ENCODE assay signal across 29 cellular contexts in the genomic region with DNA sequence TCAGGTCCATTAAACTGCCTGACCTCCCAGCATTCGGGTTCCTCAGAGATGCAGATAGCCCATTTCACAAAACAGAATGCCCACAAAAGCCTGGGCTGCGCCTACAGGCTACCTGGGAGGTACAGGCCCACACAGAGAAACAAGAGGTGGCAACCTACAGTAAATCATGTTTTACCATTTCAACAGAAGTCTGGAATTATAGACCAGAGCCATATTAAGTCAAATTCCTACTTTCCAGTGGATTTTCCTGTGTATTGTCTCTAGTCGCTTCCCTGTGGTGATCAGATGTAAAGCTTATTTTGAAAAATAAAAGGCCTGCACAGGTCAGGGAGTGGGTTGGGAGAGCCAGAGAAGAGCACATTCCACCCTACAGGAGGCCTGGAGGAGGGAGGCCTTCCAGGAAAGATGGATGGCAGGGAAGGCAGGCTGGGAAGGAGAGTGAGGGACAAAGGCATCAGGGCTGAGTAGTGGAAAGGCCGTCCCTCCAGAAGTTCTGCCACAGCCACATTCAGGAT. TPM values are rescaled to one million over a fixed set of nuclear protein-coding genes. Genes with fewer than 3 reads are reported as not detected.
DNase-seq lines count a peak whose midpoint lies in the region; ATAC-seq, FAIRE-seq and TF ChIP-seq lines count a peak whose summit lies in the region.
"Had no signal": no experiment of that assay in that cellular context is flagged by ENCODE, and none has a peak within 500 bp of the region (broad histone marks: within the 10 kb centered on the region; RNA-seq: fewer than 3 reads in every experiment).

No MANE protein-coding gene starts in this region.

- no peaks in the 10 kb centered on the region for H3K9me3 ChIP-seq in mesodermal cell (ENCODE audit: control insufficient read depth, low read length)
- no peaks in the 10 kb centered on the region for H3K9me3 ChIP-seq in mucosa of descending colon
- H3K9me3 ChIP-seq in pancreas, result no peaks in the 10 kb centered on the region
- H3K9me3 ChIP-seq: BLaER1, breast epithelium, MG63, ovary, right atrium auricular region, SK-N-SH, upper lobe of left lung had no signal

- H3K27me3 ChIP-seq in GM23338 (ENCODE audit: insufficient read depth), result no peaks in the 10 kb centered on the region
- no peaks in the 10 kb centered on the region for H3K27me3 ChIP-seq in pancreas
- H3K27me3 ChIP-seq: BLaER1, breast epithelium, MG63, ovary, right atrium auricular region, upper lobe of left lung had no signal

- H3K27ac Mint-ChIP-seq in GM23338 (peak overlapping the region; percentile 97), endothelial cell (ENCODE audit: unreplicated experiment) (peak overlapping the region; percentile 61)
- H3K27ac Mint-ChIP-seq: activated B cell treated with CpG ODN at 0.5 μM for 24 hours, IgD-negative memory B cell had no signal

- peak; percentile 90 for ATAC-seq in GM23338
- ATAC-seq in mucosa of descending colon, result no peak
- no peak for ATAC-seq in pancreas
- ATAC-seq: GM12878; stimulated activated naive CD8-positive, alpha-beta T cell treated with anti-CD3 and anti-CD28 coated beads, Interleukin-15, amount 100 ng/mL, for 72 hours had no signal

- H3K27me3 Mint-ChIP-seq in GM23338 (ENCODE audit: insufficient read depth, low read depth, poor library complexity), result peaks cover 24% of the 10 kb centered on the region
- H3K27me3 Mint-ChIP-seq in endothelial cell (ENCODE audit: unreplicated experiment), result peaks cover 3% of the 10 kb centered on the region
- H3K27me3 Mint-ChIP-seq: activated B cell treated with CpG ODN at 0.5 μM for 24 hours; IgD-negative memory B cell; stimulated activated naive CD8-positive, alpha-beta T cell treated with anti-CD3 and anti-CD28 coated beads, Interleukin-15, amount 100 ng/mL, for 72 hours had no signal

- H3K4me1 Mint-ChIP-seq in GM23338, result peaks cover 49% of the 10 kb centered on the region
- peaks cover 9% of the 10 kb centered on the region for H3K4me1 Mint-ChIP-seq in endothelial cell (ENCODE audit: unreplicated experiment)

- H3K4me2 ChIP-seq in GM23338, result peak overlapping the region; percentile 13; the same call in 1 of the 2 replicates
- H3K4me2 ChIP-seq: BLaER1, SK-N-SH had no signal

- H3F3A ChIP-seq in GM23338 (replicated peaks; ENCODE audit: low read depth), result peaks cover 20% of the 10 kb centered on the region; the same call in 1 of the 2 replicates

- intact Hi-C loops in mucosa of descending colon (cut with DNase I, micrococcal nuclease), result no loop called here
- intact Hi-C loops in pancreas (cut with DNase I), result no loop called here

- TF ChIP-seq CTCF in GM23338 (conservative IDR thresholded peaks at IDR 0.05; ENCODE audit: low read depth in 2 of 2) (peak in 1 of 2 experiments; percentile 19; a peak in 2 of 4 replicates), endothelial cell (IDR thresholded peaks at IDR 0.05; ENCODE audit: unreplicated experiment) (no peak), mucosa of descending colon (IDR thresholded peaks at IDR 0.05) (no peak), pancreas (IDR thresholded peaks at IDR 0.05) (no peak)

- no peaks in the 10 kb centered on the region; the same call in 2 of the 3 replicates for H3K9me3 Mint-ChIP-seq in GM23338
- no peaks in the 10 kb centered on the region for H3K9me3 Mint-ChIP-seq in endothelial cell (ENCODE audit: unreplicated experiment)
- H3K9me3 Mint-ChIP-seq: activated B cell treated with CpG ODN at 0.5 μM for 24 hours; IgD-negative memory B cell; stimulated activated naive CD8-positive, alpha-beta T cell treated with anti-CD3 and anti-CD28 coated beads, Interleukin-15, amount 100 ng/mL, for 72 hours had no signal

- no peak for FAIRE-seq in pancreas (lab: Jason Lieb, UNC)
- FAIRE-seq: GM12878, islet of Langerhans, RCC 7860 had no signal

- H3K27ac ChIP-seq in GM23338 (ENCODE audit: low read depth) (peak overlapping the region; percentile 96), mesodermal cell (ENCODE audit: low read depth, low read length, severe bottlenecking) (peak overlapping the region; percentile 16), pancreas (no peak overlapping the region)
- H3K27ac ChIP-seq: BLaER1, breast epithelium, coronary artery, ovary, right atrium auricular region, upper lobe of left lung had no signal

- peaks cover 54% of the 10 kb centered on the region for H3K4me1 ChIP-seq in GM23338 (ENCODE audit: insufficient read depth)
- peaks cover 15% of the 10 kb centered on the region for H3K4me1 ChIP-seq in mesodermal cell (ENCODE audit: control insufficient read depth, insufficient read depth, low read length, poor library complexity, severe bottlenecking)
- H3K4me1 ChIP-seq in mucosa of descending colon (ENCODE audit: low read depth), result peaks cover 31% of the 10 kb centered on the region
- H3K4me1 ChIP-seq in pancreas, result no peaks in the 10 kb centered on the region
- H3K4me1 ChIP-seq: breast epithelium, right atrium auricular region, upper lobe of left lung had no signal

- H4K20me1 ChIP-seq in GM23338 (replicated peaks; ENCODE audit: insufficient read depth), result no peaks in the 10 kb centered on the region
- H4K20me1 ChIP-seq: BLaER1 had no signal

- H3K36me3 ChIP-seq in GM23338 (ENCODE audit: insufficient read depth) (no peaks in the 10 kb centered on the region), mesodermal cell (ENCODE audit: control insufficient read depth, insufficient read depth, low read length) (no peaks in the 10 kb centered on the region), mucosa of descending colon (ENCODE audit: low read depth) (no peaks in the 10 kb centered on the region), pancreas (no peaks in the 10 kb centered on the region)
- H3K36me3 ChIP-seq: breast epithelium, MG63, ovary, upper lobe of left lung had no signal

- 77 to 85% methylated on average over 4 of the region's 4 CpGs for WGBS in mesodermal cell (ENCODE audit: insufficient coverage in 2 of 2), 2 experiments
- WGBS in pancreas, 2 donors, result 96% methylated on average over 4 of the region's 4 CpGs

- no peak overlapping the region for H2AFZ ChIP-seq in GM23338

- DNase-seq in GM23338 (ENCODE audit: low spot score) (peak; percentile 92), NCI-H2227 treated with DMSO at 0.1 percent for 48 hours (lab: John Stamatoyannopoulos, UW) (peak; percentile 38), endothelial cell (ENCODE audit: low spot score) (no peak), NCI-H2081 treated with DMSO at 0.1 percent for 48 hours (lab: John Stamatoyannopoulos, UW) (no peak), mucosa of descending colon (no peak), pancreas (no peak), HUDEP-2 (lab: John Stamatoyannopoulos, UW; ENCODE audit: unreplicated experiment in 76 of 76) (no peak)
- DNase-seq: activated B cell treated with CpG ODN at 0.5 μM for 24 hours; activated CD4-positive, alpha-beta T cell treated with anti-CD3 and anti-CD28 coated beads, Interleukin-2, amount 50 U/mL, for 4 hours; activated effector memory CD4-positive, alpha-beta T cell treated with anti-CD3 and anti-CD28 coated beads, Interleukin-2, amount 50 U/mL, for 16 hours; COR-L47; MG63; NCI-H1436; NCI-H524; NK-92 treated with Interleukin-12 subunit alpha and Interleukin-12 subunit beta, amount 100 ng/mL, for 24 hours; ovary; SK-N-SH; stimulated activated naive CD8-positive, alpha-beta T cell treated with anti-CD3 and anti-CD28 coated beads, Interleukin-15, amount 100 ng/mL, for 72 hours; T-helper 9 cell; upper lobe of left lung had no signal

- H3K79me2 ChIP-seq in GM23338 (replicated peaks; ENCODE audit: insufficient read depth), result peaks cover 75% of the 10 kb centered on the region

- no peak overlapping the region for H3K4me3 ChIP-seq in GM23338
- H3K4me3 ChIP-seq in mesodermal cell (ENCODE audit: extremely low read depth, insufficient read depth, low read length, poor library complexity, severe bottlenecking), result no peak overlapping the region
- no peak overlapping the region for H3K4me3 ChIP-seq in mucosa of descending colon
- no peak overlapping the region for H3K4me3 ChIP-seq in pancreas
- H3K4me3 ChIP-seq: BLaER1, breast epithelium, coronary artery, GM12878, MG63, ovary, right atrium auricular region, upper lobe of left lung had no signal

- H3K36me3 Mint-ChIP-seq in GM23338 (ENCODE audit: low read depth), result peaks cover 28% of the 10 kb centered on the region; the same call in 2 of the 3 replicates
- no peaks in the 10 kb centered on the region for H3K36me3 Mint-ChIP-seq in endothelial cell (ENCODE audit: low read depth, unreplicated experiment)

- H3K4me3 Mint-ChIP-seq in GM23338, result peak overlapping the region; percentile 11; the same call in 1 of the 3 replicates
- no peak overlapping the region for H3K4me3 Mint-ChIP-seq in endothelial cell (ENCODE audit: unreplicated experiment)
- H3K4me3 Mint-ChIP-seq: activated B cell treated with CpG ODN at 0.5 μM for 24 hours; IgD-negative memory B cell; stimulated activated naive CD8-positive, alpha-beta T cell treated with anti-CD3 and anti-CD28 coated beads, Interleukin-15, amount 100 ng/mL, for 72 hours had no signal

- no peaks in the 10 kb centered on the region for H3K9me2 ChIP-seq in GM23338 (ENCODE audit: insufficient read depth)
- H3K9me2 ChIP-seq: SK-N-SH had no signal

RNA-seq across cellular contexts. Expression of a gene that starts 19.1 kb away (rescaled TPM):
- total RNA-seq in GM23338 (2014; rRNA removed; shearing (Covaris generic)), result 241 and 277 TPM in 2 replicates
- polyA plus RNA-seq in GM23338 (2016; fragmentation: Nextera tagmentation; extraction: Ambion mirVana) (98.5 and 113 TPM in 2 replicates), pancreas (10 to 100 TPM; 31.2 to 40.2 TPM)
- total RNA-seq in endothelial cell (ENCODE audit: unreplicated experiment) (48.5 TPM), mucosa of descending colon (10 to 100 TPM; 44.3 to 65.8 (median 55.9) TPM), pancreas (10 to 100 TPM; 40.1 to 58.2 (median 55.6) TPM)
- 78.9 TPM for polyA plus RNA-seq in mesodermal cell (2013, experiment 1 of 2)
- 94.5 TPM for polyA plus RNA-seq in mesodermal cell (2013, experiment 2 of 2)

RNA-seq across cellular contexts. Expression of a gene that starts 32.0 kb away (rescaled TPM):
- 411 and 435 TPM in 2 replicates for total RNA-seq in GM23338 (2014; rRNA removed; shearing (Covaris generic))
- 94.5 and 103 TPM in 2 replicates for polyA plus RNA-seq in GM23338 (2016; fragmentation: Nextera tagmentation; extraction: Ambion mirVana)
- 209 TPM for total RNA-seq in endothelial cell (ENCODE audit: unreplicated experiment)
- polyA plus RNA-seq in mesodermal cell (2013, experiment 1 of 2), result 157 TPM
- 159 TPM for polyA plus RNA-seq in mesodermal cell (2013, experiment 2 of 2)
- 100 to 1,000 TPM; 144 to 149 (median 149) TPM for total RNA-seq in mucosa of descending colon
- 10 to 100 TPM; 27.9 to 51.0 (median 42.4) TPM for total RNA-seq in pancreas
- 10 to 100 TPM in 1 of 2 donors, 1 to 10 TPM in 1; 7.8 to 34.1 TPM for polyA plus RNA-seq in pancreas

Comparison
In these comparisons a context has a peak if more than half of its experiments do, and no peak if none do; other contexts are left out.
1. DNase-seq: peak in GM23338 (single experiment) and NCI-H2227 treated with DMSO at 0.1 percent for 48 hours (single experiment); none in endothelial cell (single experiment), NCI-H2081 treated with DMSO at 0.1 percent for 48 hours (single experiment), mucosa of descending colon (0 of 3), pancreas (0 of 6) and HUDEP-2 (0 of 76).
2. H3K27ac ChIP-seq: peak in GM23338 (single experiment) and mesodermal cell (single experiment); none in pancreas (0 of 4).